ENCODE assay signal across 8 cellular contexts in genomic region chr1:61588736-61589381, GRCh38.
DNase-seq lines count a peak whose midpoint lies in the region; ATAC-seq and TF ChIP-seq lines count a peak whose summit lies in the region.

No MANE protein-coding gene starts in this region.

- intact Hi-C loops in head of caudate nucleus (cut with DNase I) = no loop called here
- intact Hi-C loops in gastrocnemius medialis (cut with DNase I; ENCODE audit: low total_unique reads) = loop anchor here (10.0 kb wide), 1 partner anchor 614 kb away; no protein-coding TSS in a partner anchor

- H3K27ac ChIP-seq in gastrocnemius medialis = no peak overlapping the region

- no peak overlapping the region for H3K4me3 ChIP-seq in gastrocnemius medialis

- H3K9me3 ChIP-seq in gastrocnemius medialis = no peaks in the 10 kb centered on the region

- no peak for TF ChIP-seq POLR2A in gastrocnemius medialis (IDR thresholded peaks at IDR 0.05)

- H3K27me3 ChIP-seq in gastrocnemius medialis = no peaks in the 10 kb centered on the region

- peak; percentile 47 to 72 (median 58) for TF ChIP-seq CTCF in gastrocnemius medialis (IDR thresholded peaks at IDR 0.05 in 4 of 5, conservative IDR thresholded peaks at IDR 0.05 in 1 of 5)

- no peaks in the 10 kb centered on the region for H3K4me1 ChIP-seq in gastrocnemius medialis

- H3K36me3 ChIP-seq in gastrocnemius medialis = no peaks in the 10 kb centered on the region

- peak; percentile 82 for DNase-seq in ELF-1 (ENCODE audit: low read depth, low spot score)
- DNase-seq in H4 (ENCODE audit: low spot score) = peak; percentile 70
- peak; percentile 51 to 60 for DNase-seq in Kasumi-1 (lab: John Stamatoyannopoulos, UW)
- DNase-seq in RPMI7951 (ENCODE audit: low read depth) = peak; percentile 40
- DNase-seq in activated T-helper 9 cell treated with anti-CD3 and anti-CD28 coated beads, Interleukin-2, amount 50 U/mL, for 16 hours (ENCODE audit: low read depth) = peak; percentile 14
- DNase-seq in head of caudate nucleus = peak in 37 of 42 donors; percentile 20 to 79 (median 51)
- DNase-seq in gastrocnemius medialis = peak in 1 of 2 donors; percentile 24
- DNase-seq in middle frontal gyrus (ENCODE audit: extremely low spot score, low spot score) = no peak

- in situ Hi-C loops in gastrocnemius medialis (cut with MboI; ENCODE audit: low sequenced_read_pairs in 4 of 4) = no loop called here

- peak; percentile 47 to 65 for ATAC-seq in gastrocnemius medialis
